ENCODE assay signal across 34 cellular contexts in the genomic region with DNA sequence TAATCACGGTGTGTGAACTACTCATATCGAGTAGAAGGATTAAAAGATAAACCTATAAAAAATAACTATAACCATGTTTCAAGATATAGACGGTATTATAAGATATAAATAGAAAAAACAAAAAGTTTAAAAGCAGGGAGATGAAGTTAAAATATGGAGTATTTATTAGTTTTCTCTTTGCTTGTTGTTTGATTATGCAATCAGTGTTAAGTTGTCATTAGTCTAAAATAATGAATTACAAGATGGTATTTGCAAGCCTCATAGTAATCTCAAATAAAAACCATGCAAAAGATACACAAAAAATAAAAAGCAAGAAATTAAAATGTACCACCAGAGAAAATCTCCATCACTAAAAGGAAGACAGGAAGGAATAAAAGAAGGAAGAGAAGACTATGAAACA.
"Had no signal": no experiment of that assay in that cellular context is flagged by ENCODE, and none has a peak within 500 bp of the region (broad histone marks: within the 10 kb centered on the region; RNA-seq: fewer than 3 reads in every experiment).

No MANE protein-coding gene starts in this region.

- H3K36me3 ChIP-seq: MG63 had no signal

- H3K9me3 ChIP-seq: MG63 had no signal

- H3K4me3 ChIP-seq: MG63 had no signal

- DNase-seq: Karpas-422, MG63, MM.1S, MV-4-11, NCI-H1048, NCI-H1092, NCI-H1092 treated with DMSO at 0.1 percent for 48 hours, NCI-H1105, NCI-H1105 treated with DMSO at 0.1 percent for 48 hours, NCI-H1417, NCI-H1417 treated with DMSO at 0.1 percent for 48 hours, NCI-H1436, NCI-H1436 treated with DMSO at 0.1 percent for 48 hours, NCI-H146, NCI-H1694, NCI-H1694 treated with DMSO at 0.1 percent for 48 hours, NCI-H187, NCI-H187 treated with DMSO at 0.1 percent for 48 hours, NCI-H1930, NCI-H2029, NCI-H2029 treated with DMSO at 0.1 percent for 48 hours, NCI-H2081, NCI-H2081 treated with DMSO at 0.1 percent for 48 hours, NCI-H2107, NCI-H2171, NCI-H2171 treated with DMSO at 0.1 percent for 48 hours, NCI-H2227 treated with DMSO at 0.1 percent for 48 hours, NCI-H226, NCI-H345, NCI-H446, NCI-H446 treated with DMSO at 0.1 percent for 48 hours, NCI-H510A, NCI-H510A treated with DMSO at 0.1 percent for 48 hours, NCI-H524 had no signal

- H3K27me3 ChIP-seq: MG63 had no signal
